Comparison of ENCODE assay signal across 29 cellular contexts in the genomic region with DNA sequence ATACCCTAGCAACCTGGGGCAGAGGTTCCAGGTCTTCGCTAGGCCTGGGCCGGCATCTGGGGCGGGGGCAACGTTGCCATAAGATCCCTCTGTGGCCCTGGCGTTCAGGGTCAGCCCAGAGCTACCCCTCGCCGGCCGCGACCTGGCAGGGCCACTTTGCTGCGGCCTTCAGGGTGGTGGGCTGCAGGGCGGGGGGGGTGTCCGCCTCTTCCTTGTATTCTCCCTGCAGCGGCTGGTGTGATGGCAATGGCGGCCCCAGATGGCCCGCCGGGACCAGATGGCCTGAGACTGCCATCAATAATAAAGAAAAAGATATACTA.
"Had no signal": no experiment of that assay in that cellular context is flagged by ENCODE, and none has a peak within 500 bp of the region (broad histone marks: within the 10 kb centered on the region; RNA-seq: fewer than 3 reads in every experiment).

No MANE protein-coding gene starts in this region.

- H3K9me3 ChIP-seq: body of pancreas, gastrocnemius medialis had no signal

- H3K4me1 ChIP-seq: body of pancreas, gastrocnemius medialis, heart left ventricle had no signal

- DNase-seq: activated CD4-positive, alpha-beta memory T cell treated with anti-CD3 and anti-CD28 coated beads for 36 hours; activated CD4-positive, alpha-beta T cell treated with anti-CD3 and anti-CD28 coated beads for 36 hours; activated CD4-positive, alpha-beta T cell treated with anti-CD3 and anti-CD28 coated beads, Interleukin-2, amount 10 ng/mL, durations not matched to agents 24 days and 14 days; activated CD4-positive, CD25-positive, alpha-beta regulatory T cell; activated CD4-positive, CD25-positive, alpha-beta regulatory T cell treated with anti-CD3 and anti-CD28 coated beads, Interleukin-2, amount 50 U/mL, for 72 hours; activated CD8-positive, alpha-beta memory T cell treated with anti-CD3 and anti-CD28 coated beads, Interleukin-2, amount 10 ng/mL, durations not matched to agents 7 days and 5 days; activated CD8-positive, alpha-beta memory T cell treated with anti-CD3 and anti-CD28 coated beads, Interleukin-2, amount 50 U/mL, for 4 hours; activated CD8-positive, alpha-beta T cell treated with anti-CD3 and anti-CD28 coated beads, Interleukin-2, amount 10 ng/mL, durations not matched to agents 7 days and 5 days; activated effector memory CD4-positive, alpha-beta T cell treated with anti-CD3 and anti-CD28 coated beads, Interleukin-2, amount 50 U/mL, for 16 hours; activated naive CD4-positive, alpha-beta T cell treated with anti-CD3 and anti-CD28 coated beads, Interleukin-2, amount 50 U/mL, for 16 hours; activated naive CD4-positive, alpha-beta T cell treated with Interleukin-2 at 50 U/mL for 16 hours; activated T-cell treated with anti-CD3 and anti-CD28 coated beads, Interleukin-2, amount 50 U/mL, for 1 hour; activated T-cell treated with anti-CD3 and anti-CD28 coated beads, Interleukin-2, amount 50 U/mL, for 48 hours; amniotic stem cell; anterior cingulate cortex; body of pancreas; caudate nucleus; effector memory CD4-positive, alpha-beta T cell; endodermal cell; foreskin fibroblast; gastrocnemius medialis; glutamatergic neuron; T-helper 1 cell; T-helper 17 cell; T1000; WERI-Rb-1 had no signal

- H3K4me3 ChIP-seq: body of pancreas, gastrocnemius medialis, heart left ventricle had no signal

- H3K36me3 ChIP-seq: gastrocnemius medialis, heart left ventricle, WERI-Rb-1 had no signal

- H3K27me3 ChIP-seq: body of pancreas, gastrocnemius medialis, heart left ventricle had no signal

- FAIRE-seq: colon had no signal

- ATAC-seq: activated CD4-positive, alpha-beta T cell treated with anti-CD3 and anti-CD28 coated beads for 36 hours; activated CD8-positive, alpha-beta memory T cell treated with anti-CD3 and anti-CD28 coated beads, Interleukin-2, amount 10 ng/mL, durations not matched to agents 7 days and 5 days; activated CD8-positive, alpha-beta T cell treated with anti-CD3 and anti-CD28 coated beads, Interleukin-2, amount 10 ng/mL, durations not matched to agents 7 days and 5 days; body of pancreas; esophagus mucosa; gastrocnemius medialis; T-helper 17 cell had no signal

- H3K27ac ChIP-seq: body of pancreas, gastrocnemius medialis, heart left ventricle, WERI-Rb-1 had no signal
